Comparison of ENCODE assay signal across 8 cellular contexts in the genomic region with DNA sequence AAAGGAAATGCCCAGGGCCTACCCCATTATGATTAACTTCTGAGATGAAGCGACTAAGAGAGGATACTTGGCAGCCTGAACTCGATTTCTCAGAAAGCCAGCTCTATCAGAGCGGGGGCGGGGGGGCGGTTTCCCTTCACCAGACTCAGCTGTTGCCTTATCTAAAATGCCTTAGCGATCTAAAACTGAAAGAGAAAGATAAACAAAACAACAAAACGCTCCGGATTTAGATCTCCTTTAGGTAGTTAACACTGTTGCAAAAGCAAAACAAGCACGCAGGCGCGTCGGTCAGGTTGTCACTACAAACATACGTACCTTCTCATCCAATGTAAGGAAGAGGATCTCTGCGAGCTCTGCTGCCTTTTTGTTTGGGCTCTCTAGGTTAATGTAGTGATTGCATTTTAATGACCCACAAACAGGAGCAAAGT. TPM values are rescaled to one million over a fixed set of nuclear protein-coding genes. Genes with fewer than 3 reads are reported as not detected.
DNase-seq lines count a peak whose midpoint lies in the region; ATAC-seq and TF ChIP-seq lines count a peak whose summit lies in the region.

No MANE protein-coding gene starts in this region.

- H3K36me3 Mint-ChIP-seq in activated CD8-positive, alpha-beta T cell treated with anti-CD3 and anti-CD28 coated beads, Interleukin-2, amount 10 ng/mL, durations not matched to agents 7 days and 5 days (ENCODE audit: low read depth): no peaks in the 10 kb centered on the region
- H3K36me3 Mint-ChIP-seq in nephron (ENCODE audit: low read depth): no peaks in the 10 kb centered on the region

- H3K9me3 Mint-ChIP-seq in activated CD8-positive, alpha-beta T cell treated with anti-CD3 and anti-CD28 coated beads, Interleukin-2, amount 10 ng/mL, durations not matched to agents 7 days and 5 days (ENCODE audit: insufficient read depth): no peaks in the 10 kb centered on the region
- H3K9me3 Mint-ChIP-seq in nephron: no peaks in the 10 kb centered on the region

- POLR2A ChIA-PET in activated CD8-positive, alpha-beta T cell treated with anti-CD3 and anti-CD28 coated beads, Interleukin-2, amount 10 ng/mL, durations not matched to agents 7 days and 5 days (lab: Charles Lee): no interaction called here

- H3K4me3 Mint-ChIP-seq in activated CD8-positive, alpha-beta T cell treated with anti-CD3 and anti-CD28 coated beads, Interleukin-2, amount 10 ng/mL, durations not matched to agents 7 days and 5 days: peak overlapping the region; percentile 62
- peak overlapping the region; percentile 79 to 89 (median 85) for H3K4me3 Mint-ChIP-seq in nephron

- peaks cover 56% of the 10 kb centered on the region for H3K27me3 Mint-ChIP-seq in activated CD8-positive, alpha-beta T cell treated with anti-CD3 and anti-CD28 coated beads, Interleukin-2, amount 10 ng/mL, durations not matched to agents 7 days and 5 days (ENCODE audit: low read depth)
- peaks cover 90% of the 10 kb centered on the region for H3K27me3 Mint-ChIP-seq in nephron (ENCODE audit: low read depth)

- peak in 2 of 4 donors; percentile 19 to 24 for TF ChIP-seq POLR2A in upper lobe of left lung (IDR thresholded peaks at IDR 0.05)

- H3K4me3 ChIP-seq in fibroblast of pulmonary artery (replicated peaks; ENCODE audit: low read depth, low read length) (peak overlapping the region; percentile 59), upper lobe of left lung (peak overlapping the region; percentile 72 to 84 (median 76))

- H3K4me1 ChIP-seq in upper lobe of left lung: peaks cover 0 to 26% (median 8%) of the 10 kb centered on the region in 4 donors

- TF ChIP-seq EP300 in upper lobe of left lung (IDR thresholded peaks at IDR 0.05): no peak

- CTCF ChIA-PET in activated CD8-positive, alpha-beta T cell treated with anti-CD3 and anti-CD28 coated beads, Interleukin-2, amount 10 ng/mL, durations not matched to agents 7 days and 5 days (lab: Charles Lee): no interaction called here

- peak; percentile 24 for DNase-seq in Ammon's horn (ENCODE audit: low spot score)
- DNase-seq in GM19238 (ENCODE audit: insufficient read length, low spot score): peak; percentile 16
- DNase-seq in activated CD8-positive, alpha-beta T cell treated with anti-CD3 and anti-CD28 coated beads, Interleukin-2, amount 10 ng/mL, durations not matched to agents 7 days and 5 days: peak; percentile 65
- DNase-seq in fibroblast of pulmonary artery (ENCODE audit: low read depth): peak; percentile 42
- peak in 1 of 2 donors; percentile 28 for DNase-seq in upper lobe of left lung
- no peak for DNase-seq in T-helper 9 cell

- TF ChIP-seq CTCF in fibroblast of pulmonary artery (IDR thresholded peaks at IDR 0.05; ENCODE audit: low read length, missing control alignments) (no peak), nephron (IDR thresholded peaks at IDR 0.05; ENCODE audit: unreplicated experiment in 3 of 3) (no peak), upper lobe of left lung (IDR thresholded peaks at IDR 0.05) (no peak)

- peak overlapping the region; percentile 3 for H3K27ac Mint-ChIP-seq in activated CD8-positive, alpha-beta T cell treated with anti-CD3 and anti-CD28 coated beads, Interleukin-2, amount 10 ng/mL, durations not matched to agents 7 days and 5 days
- H3K27ac Mint-ChIP-seq in nephron: peak overlapping the region in 2 of 3 experiments; percentile 21 to 43

- peaks cover 0 to 14% (median 0%) of the 10 kb centered on the region in 4 donors for H3K27me3 ChIP-seq in upper lobe of left lung

- 0 to 1% methylated on average over 14 of the region's 14 CpGs for WGBS in upper lobe of left lung, 2 donors

- H3K27ac ChIP-seq in upper lobe of left lung: peak overlapping the region; percentile 77 to 91 (median 84)

- no peaks in the 10 kb centered on the region for H3K36me3 ChIP-seq in upper lobe of left lung

- peaks cover 19% of the 10 kb centered on the region for H3K4me1 Mint-ChIP-seq in activated CD8-positive, alpha-beta T cell treated with anti-CD3 and anti-CD28 coated beads, Interleukin-2, amount 10 ng/mL, durations not matched to agents 7 days and 5 days (ENCODE audit: low read depth)
- H3K4me1 Mint-ChIP-seq in nephron: peaks cover 9% of the 10 kb centered on the region

- ATAC-seq in HG03469 (IDR thresholded peaks at IDR 0.05; ENCODE audit: unreplicated experiment) (peak; percentile 36), upper lobe of left lung (ENCODE audit: low FRiP score in 2 of 2) (no peak)
- peak; percentile 57 for ATAC-seq in activated CD8-positive, alpha-beta T cell treated with anti-CD3 and anti-CD28 coated beads, Interleukin-2, amount 10 ng/mL, durations not matched to agents 7 days and 5 days

- H3K9me3 ChIP-seq in upper lobe of left lung: no peaks in the 10 kb centered on the region

RNA-seq across cellular contexts. Expression of gene EPB41L4A, which starts 1.1 kb away (rescaled TPM):
- total RNA-seq in activated CD8-positive, alpha-beta T cell treated with anti-CD3 and anti-CD28 coated beads, Interleukin-2, amount 10 ng/mL, durations not matched to agents 7 days and 5 days: 1 to 10 TPM in 1 of 2 experiments, not detected in 1; 1.0 TPM
- total RNA-seq in upper lobe of left lung: 10 to 100 TPM; 15.9 to 45.1 (median 28.1) TPM

Comparison
In these comparisons a context has a peak if more than half of its experiments do, and no peak if none do; other contexts are left out.
1. ATAC-seq: peak in HG03469 (single experiment) and activated CD8-positive, alpha-beta T cell treated with anti-CD3 and anti-CD28 coated beads, Interleukin-2, amount 10 ng/mL, durations not matched to agents 7 days and 5 days (single experiment); none in upper lobe of left lung (0 of 2).
2. RNA of gene EPB41L4A, which starts 1.1 kb away (total RNA-seq): 15.9 to 45.1 TPM in upper lobe of left lung; 1.0 TPM in activated CD8-positive, alpha-beta T cell treated with anti-CD3 and anti-CD28 coated beads, Interleukin-2, amount 10 ng/mL, durations not matched to agents 7 days and 5 days; every median in the first group is over 4 times any median in the second.